ENCODE assay signal across 18 cellular contexts in genomic region chr10:86871563-86872183, GRCh38.
DNase-seq lines count a peak whose midpoint lies in the region; ATAC-seq and TF ChIP-seq lines count a peak whose summit lies in the region.
"Had no signal": no experiment of that assay in that cellular context is flagged by ENCODE, and none has a peak within 500 bp of the region (broad histone marks: within the 10 kb centered on the region; RNA-seq: fewer than 3 reads in every experiment).

No MANE protein-coding gene starts in this region.

- no peaks in the 10 kb centered on the region for H3K27me3 ChIP-seq in right cardiac atrium (ENCODE audit: control insufficient read depth, insufficient read depth)
- no peaks in the 10 kb centered on the region for H3K27me3 ChIP-seq in NT2/D1 (ENCODE audit: insufficient read depth, insufficient read length)
- no peaks in the 10 kb centered on the region for H3K27me3 ChIP-seq in thyroid gland
- H3K27me3 ChIP-seq in WERI-Rb-1 (ENCODE audit: insufficient read depth, low read depth, severe bottlenecking) = no peaks in the 10 kb centered on the region

- H3K9me3 ChIP-seq in right cardiac atrium (ENCODE audit: control insufficient read depth, low read length) (no peaks in the 10 kb centered on the region), NT2/D1 (ENCODE audit: insufficient read depth, low read length) (no peaks in the 10 kb centered on the region), thyroid gland (no peaks in the 10 kb centered on the region), WERI-Rb-1 (ENCODE audit: severe bottlenecking) (no peaks in the 10 kb centered on the region)

- 88% methylated on average over 5 of the region's 5 CpGs for WGBS in right cardiac atrium
- 57 to 59% methylated on average over 5 of the region's 5 CpGs for WGBS in thyroid gland, 2 donors

- no peak for DNase-seq in Right ventricle myocardium inferior (ENCODE audit: missing footprints)
- no peak for DNase-seq in right cardiac atrium
- DNase-seq in NT2/D1 (ENCODE audit: low read depth, low spot score) = peak; percentile 40
- DNase-seq in iPS-NIHi11 (ENCODE audit: low spot score) = peak; percentile 38
- DNase-seq in thyroid gland = peak; percentile 68 to 69
- no peak for DNase-seq in OCI-M2 (lab: John Stamatoyannopoulos, UW; ENCODE audit: unreplicated experiment)
- DNase-seq in DMS153 (lab: John Stamatoyannopoulos, UW) = no peak
- DNase-seq in WERI-Rb-1 = no peak
- DNase-seq: activated CD8-positive, alpha-beta T cell treated with anti-CD3 and anti-CD28 coated beads for 36 hours; activated naive CD8-positive, alpha-beta T cell treated with anti-CD3 and anti-CD28 coated beads, Interleukin-2, amount 10 ng/mL, durations not matched to agents 7 days and 5 days; CD4-positive, alpha-beta memory T cell; effector memory CD8-positive, alpha-beta T cell; H7; hypothalamus; mammary epithelial cell; NCI-H748 treated with DMSO at 0.1 percent for 48 hours; stimulated activated CD4-positive, alpha-beta T cell treated with anti-CD3 and anti-CD28 coated beads, Interleukin-15, amount 100 ng/mL, for 24 hours had no signal

- intact Hi-C loops in Right ventricle myocardium inferior (cut with DNase I) (no loop called here), right cardiac atrium (cut with DNase I) (no loop called here), thyroid gland (cut with DNase I) (no loop called here)

- TF ChIP-seq CTCF in thyroid gland (IDR thresholded peaks at IDR 0.05) (no peak), WERI-Rb-1 (IDR thresholded peaks at IDR 0.05; ENCODE audit: low read depth, low read length) (no peak)

- no peak overlapping the region for H3K4me3 ChIP-seq in right cardiac atrium (ENCODE audit: low read length)
- H3K4me3 ChIP-seq in NT2/D1 (ENCODE audit: insufficient read length, low read depth) = no peak overlapping the region
- no peak overlapping the region for H3K4me3 ChIP-seq in thyroid gland (replicated peaks in 1 of 3)
- H3K4me3 ChIP-seq in WERI-Rb-1 (ENCODE audit: low read depth, low read length) = no peak overlapping the region

- H3K27ac ChIP-seq in right cardiac atrium (ENCODE audit: low read length) = no peak overlapping the region
- peak overlapping the region; percentile 68 to 85 (median 80) for H3K27ac ChIP-seq in thyroid gland
- H3K27ac ChIP-seq in WERI-Rb-1 = no peak overlapping the region

- TF ChIP-seq POLR2A in thyroid gland (IDR thresholded peaks at IDR 0.05) = no peak

- H3K9ac ChIP-seq in NT2/D1 (ENCODE audit: insufficient read length, low read depth) = no peak overlapping the region

- H3K36me3 ChIP-seq in NT2/D1 (ENCODE audit: insufficient read depth, insufficient read length, low read length) (peaks cover 8% of the 10 kb centered on the region), thyroid gland (peaks cover 0 to 7% of the 10 kb centered on the region in 2 donors), WERI-Rb-1 (peaks cover 16% of the 10 kb centered on the region)

- H3K4me1 ChIP-seq in right cardiac atrium (ENCODE audit: control insufficient read depth, insufficient read depth, low read length) (peaks cover 13% of the 10 kb centered on the region), NT2/D1 (ENCODE audit: insufficient read depth, insufficient read length) (peaks cover 3% of the 10 kb centered on the region), thyroid gland (peaks cover 48 to 60% of the 10 kb centered on the region in 2 donors)

- ATAC-seq in Right ventricle myocardium inferior = peak; percentile 55
- ATAC-seq in right cardiac atrium = no peak
- ATAC-seq: activated CD8-positive, alpha-beta T cell treated with anti-CD3 and anti-CD28 coated beads for 36 hours; effector memory CD8-positive, alpha-beta T cell; natural killer cell treated with Interleukin-12 subunit alpha and Interleukin-12 subunit beta and Interleukin-15 and Interleukin-18, amount 100 ng/mL, for 72 hours had no signal

Comparison
In these comparisons a context has a peak if more than half of its experiments do, and no peak if none do; other contexts are left out.
1. DNase-seq: peak in NT2/D1 (single experiment), iPS-NIHi11 (single experiment) and thyroid gland (2 of 2); none in Right ventricle myocardium inferior (single experiment), right cardiac atrium (0 of 3), OCI-M2 (single experiment), DMS153 (single experiment) and WERI-Rb-1 (single experiment).
2. H3K27ac ChIP-seq: peak in thyroid gland (3 of 3); none in right cardiac atrium (single experiment) and WERI-Rb-1 (single experiment).